20 cellular contexts compared by ENCODE assay signal in genomic region chr9:102185371-102185770, GRCh38.
"Had no signal": no experiment of that assay in that cellular context is flagged by ENCODE, and none has a peak within 500 bp of the region (broad histone marks: within the 10 kb centered on the region; RNA-seq: fewer than 3 reads in every experiment).

No MANE protein-coding gene starts in this region.

- H3K9me3 ChIP-seq: right lobe of liver, uterus had no signal

- H3K4me1 ChIP-seq: foreskin keratinocyte, right lobe of liver, suprapubic skin, uterus had no signal

- H3K27ac ChIP-seq: foreskin keratinocyte, right lobe of liver, skin epidermis, suprapubic skin, uterus had no signal

- H3K36me3 ChIP-seq: right lobe of liver, suprapubic skin, uterus had no signal

- H3K4me3 ChIP-seq: right lobe of liver, skin epidermis, suprapubic skin, uterus had no signal

- ATAC-seq: activated CD4-positive, alpha-beta T cell treated with anti-CD3 and anti-CD28 coated beads for 36 hours; activated T-cell treated with anti-CD3 and anti-CD28 coated beads, Interleukin-2, amount 50 U/mL, for 4 hours; foreskin keratinocyte; natural killer cell treated with Interleukin-12 subunit alpha and Interleukin-12 subunit beta and Interleukin-15 and Interleukin-18, amount 100 ng/mL, for 72 hours; right lobe of liver; stimulated activated naive CD8-positive, alpha-beta T cell treated with anti-CD3 and anti-CD28 coated beads, Interleukin-15, amount 100 ng/mL, for 72 hours had no signal

- H3K27me3 ChIP-seq: foreskin keratinocyte, right lobe of liver, suprapubic skin, uterus had no signal

- DNase-seq: activated B cell treated with CpG ODN at 0.5 μM for 24 hours; activated CD4-positive, alpha-beta T cell treated with anti-CD3 and anti-CD28 coated beads for 36 hours; activated CD4-positive, alpha-beta T cell treated with anti-CD3 and anti-CD28 coated beads, Interleukin-2, amount 50 U/mL, for 4 hours; activated CD8-positive, alpha-beta memory T cell treated with anti-CD3 and anti-CD28 coated beads, Interleukin-2, amount 50 U/mL, for 48 hours; activated naive CD4-positive, alpha-beta T cell treated with anti-CD3 and anti-CD28 coated beads for 36 hours; activated naive CD8-positive, alpha-beta T cell treated with anti-CD3 and anti-CD28 coated beads, Interleukin-2, amount 10 ng/mL, durations not matched to agents 7 days and 5 days; activated T-cell treated with anti-CD3 and anti-CD28 coated beads, Interleukin-2, amount 50 U/mL, for 4 hours; dermis blood vessel endothelial cell; effector memory CD4-positive, alpha-beta T cell; foreskin keratinocyte; hippocampal formation; midbrain; right lobe of liver; stimulated activated CD4-positive, alpha-beta T cell treated with anti-CD3 and anti-CD28 coated beads, Interleukin-1b, Interleukin-23, amount 100 ng/mL, for 48 hours; stimulated activated naive CD8-positive, alpha-beta T cell treated with anti-CD3 and anti-CD28 coated beads, Interleukin-15, amount 100 ng/mL, for 72 hours; T-helper 9 cell; uterus had no signal
